In genomic region chr12:94074970-94075695, GRCh38 we compare ENCODE assay signal across 8 cellular contexts.
DNase-seq lines count a peak whose midpoint lies in the region; ATAC-seq and TF ChIP-seq lines count a peak whose summit lies in the region.

No MANE protein-coding gene starts in this region.

- TF ChIP-seq CTCF in GM12865 (IDR thresholded peaks at IDR 0.05; ENCODE audit: insufficient read depth, low read depth, low read length, missing control alignments) = peak; percentile 45

- no peak for ATAC-seq in GM21526 (IDR thresholded peaks at IDR 0.05; ENCODE audit: low FRiP score, unreplicated experiment)
- ATAC-seq in GM19463 (IDR thresholded peaks at IDR 0.05; ENCODE audit: unreplicated experiment) = no peak
- ATAC-seq in GM18873 (IDR thresholded peaks at IDR 0.05; ENCODE audit: low FRiP score, unreplicated experiment) = no peak

- in situ Hi-C loops in ACHN (cut with HindIII; ENCODE audit: low pct_ligation_motif_present, low pct_unique_long_range_greater_than_20kb, low sequenced_read_pairs) = no loop called here

- DNase-seq in ACHN (peak; percentile 44), GM12865 (ENCODE audit: low read depth) (peak; percentile 20), NOMO-1 treated with DMSO at 0.1 percent for 48 hours (lab: John Stamatoyannopoulos, UW; ENCODE audit: unreplicated experiment) (peak; percentile 80), ecto neural progenitor cell (ENCODE audit: low spot score) (peak; percentile 63), midbrain (lab: John Stamatoyannopoulos, UW) (peak; percentile 41)

- H3K4me3 ChIP-seq in GM12865 (ENCODE audit: low read depth, low read length) = no peak overlapping the region

Comparison
In these comparisons a context has a peak if more than half of its experiments do, and no peak if none do; other contexts are left out.
1. DNase-seq: peak in every context shown above with its lines; median percentile 80 in NOMO-1 treated with DMSO at 0.1 percent for 48 hours; 63 in ecto neural progenitor cell; 44 in ACHN; 41 in midbrain; 20 in GM12865.